Comparison of ENCODE assay signal across 12 cellular contexts in genomic region chr1:35576061-35576765, GRCh38. TPM values are rescaled to one million over a fixed set of nuclear protein-coding genes. Genes with fewer than 3 reads are reported as not detected.
DNase-seq lines count a peak whose midpoint lies in the region; ATAC-seq and TF ChIP-seq lines count a peak whose summit lies in the region.
"Had no signal": no experiment of that assay in that cellular context is flagged by ENCODE, and none has a peak within 500 bp of the region (broad histone marks: within the 10 kb centered on the region; RNA-seq: fewer than 3 reads in every experiment).

No MANE protein-coding gene starts in this region.

- no peak for DNase-seq in activated CD4-positive, alpha-beta T cell treated with anti-CD3 and anti-CD28 coated beads for 36 hours
- DNase-seq in activated CD4-positive, alpha-beta T cell treated with anti-CD3 and anti-CD28 coated beads for 48 hours = no peak
- DNase-seq in OCI-M1 (lab: John Stamatoyannopoulos, UW) = peak; percentile 54
- no peak for DNase-seq in endodermal cell
- DNase-seq in GM19238 (ENCODE audit: insufficient read length, low spot score) = no peak
- DNase-seq: activated CD4-positive, alpha-beta T cell treated with anti-CD3 and anti-CD28 coated beads for 1 hour; MG63; transverse colon had no signal

- TF ChIP-seq CTCF in endodermal cell (conservative IDR thresholded peaks at IDR 0.05) = no peak

- intact Hi-C loops in activated CD4-positive, alpha-beta T cell treated with anti-CD3 and anti-CD28 coated beads for 36 hours (cut with DNase I, micrococcal nuclease) = loop anchor here in 1 of 2 experiments (2.0 to 10.0 kb wide), 2 partner anchors 143 to 879 kb away; partner anchors contain the start of genes C1orf216 and OSCP1

- H3K27me3 ChIP-seq in endodermal cell (ENCODE audit: control insufficient read depth, insufficient read depth, low read length, poor library complexity, severe bottlenecking) = peaks cover 76% of the 10 kb centered on the region
- H3K27me3 ChIP-seq: MG63 had no signal

- H3K4me1 ChIP-seq in endodermal cell (ENCODE audit: control insufficient read depth, insufficient read depth, low read length) = no peaks in the 10 kb centered on the region
- H3K4me1 ChIP-seq: A549 had no signal

- H3K4me3 ChIP-seq in endodermal cell (ENCODE audit: low read length) (no peak overlapping the region), skin epidermis (peak overlapping the region in 4 of 7 experiments; percentile 19 to 43 (median 40))
- H3K4me3 ChIP-seq: A549, MG63 had no signal

- no peaks in the 10 kb centered on the region for H3K36me3 Mint-ChIP-seq in activated CD4-positive, alpha-beta T cell treated with anti-CD3 and anti-CD28 coated beads for 36 hours (ENCODE audit: low read depth)
- H3K36me3 Mint-ChIP-seq in endodermal cell (ENCODE audit: low read depth) = no peaks in the 10 kb centered on the region

- peak overlapping the region; percentile 24 for H3K4me3 Mint-ChIP-seq in activated CD4-positive, alpha-beta T cell treated with anti-CD3 and anti-CD28 coated beads for 36 hours
- H3K4me3 Mint-ChIP-seq in endodermal cell = peak overlapping the region; percentile 58

- H3K36me3 ChIP-seq in endodermal cell (ENCODE audit: control insufficient read depth, insufficient read depth, low read length) = no peaks in the 10 kb centered on the region
- H3K36me3 ChIP-seq: MG63, transverse colon had no signal

- H3K9ac ChIP-seq in endodermal cell (ENCODE audit: extremely low read depth, low read length, poor library complexity, severe bottlenecking) = no peak overlapping the region

- peaks cover 14% of the 10 kb centered on the region for H3K27me3 Mint-ChIP-seq in activated CD4-positive, alpha-beta T cell treated with anti-CD3 and anti-CD28 coated beads for 36 hours
- H3K27me3 Mint-ChIP-seq in endodermal cell (ENCODE audit: insufficient read depth) = peaks cover 84% of the 10 kb centered on the region

- H3K4me1 Mint-ChIP-seq in activated CD4-positive, alpha-beta T cell treated with anti-CD3 and anti-CD28 coated beads for 36 hours = peaks cover 20% of the 10 kb centered on the region
- peaks cover 11% of the 10 kb centered on the region for H3K4me1 Mint-ChIP-seq in endodermal cell

- H3K27ac ChIP-seq in endodermal cell (ENCODE audit: low read depth, low read length) (no peak overlapping the region), skin epidermis (peak overlapping the region in 1 of 21 experiments; percentile 5)
- H3K27ac ChIP-seq: A549, transverse colon had no signal

- peak overlapping the region; percentile 15 for H3K27ac Mint-ChIP-seq in activated CD4-positive, alpha-beta T cell treated with anti-CD3 and anti-CD28 coated beads for 36 hours
- H3K27ac Mint-ChIP-seq in endodermal cell = no peak overlapping the region

- no peaks in the 10 kb centered on the region for H3K9me3 ChIP-seq in endodermal cell (ENCODE audit: control insufficient read depth, low read length)
- H3K9me3 ChIP-seq: A549, MG63, transverse colon had no signal

- WGBS in endodermal cell (ENCODE audit: insufficient coverage in 1 of 2, insufficient read length in 1 of 2), 2 experiments = 67 to 83% methylated on average over 6 to 10 of the region's 10 CpGs

- H3K9me3 Mint-ChIP-seq in activated CD4-positive, alpha-beta T cell treated with anti-CD3 and anti-CD28 coated beads for 36 hours (ENCODE audit: low read depth) = no peaks in the 10 kb centered on the region
- H3K9me3 Mint-ChIP-seq in endodermal cell = no peaks in the 10 kb centered on the region

- POLR2A ChIA-PET in activated CD4-positive, alpha-beta T cell treated with anti-CD3 and anti-CD28 coated beads for 36 hours (lab: Charles Lee) = interaction anchor here (0.6 kb wide), 1 partner anchor 39 kb away, joined by 5 read pairs; no protein-coding TSS in a partner anchor

- ATAC-seq in activated CD4-positive, alpha-beta T cell treated with anti-CD3 and anti-CD28 coated beads for 36 hours = no peak
- no peak for ATAC-seq in HG03571 (IDR thresholded peaks at IDR 0.05; ENCODE audit: unreplicated experiment)
- ATAC-seq in HG02588 (IDR thresholded peaks at IDR 0.05; ENCODE audit: unreplicated experiment) = no peak
- ATAC-seq: A549 had no signal

- CTCF ChIA-PET in activated CD4-positive, alpha-beta T cell treated with anti-CD3 and anti-CD28 coated beads for 36 hours (lab: Charles Lee) = interaction anchor here (0.7 to 1.5 kb wide), 4 partner anchors 11 to 192 kb away, joined by 3 to 5 read pairs (median 4); no protein-coding TSS in a partner anchor

RNA-seq across cellular contexts. Expression of gene TFAP2E, which starts 3.1 kb away (rescaled TPM):
- total RNA-seq in activated CD4-positive, alpha-beta T cell treated with anti-CD3 and anti-CD28 coated beads for 36 hours = under 1 TPM; 0.53 to 0.58 TPM
- total RNA-seq in endodermal cell = under 1 TPM; 0.62 to 0.66 TPM
- polyA plus RNA-seq in endodermal cell (2013, experiment 1 of 2) = 0.53 TPM
- 0.54 TPM for polyA plus RNA-seq in endodermal cell (2013, experiment 2 of 2)

RNA-seq across cellular contexts. Expression of gene NCDN, which starts 18.6 kb away (rescaled TPM):
- 10 to 100 TPM; 21.1 to 23.4 TPM for total RNA-seq in activated CD4-positive, alpha-beta T cell treated with anti-CD3 and anti-CD28 coated beads for 36 hours
- 10 to 100 TPM; 25.3 to 33.4 TPM for total RNA-seq in endodermal cell
- polyA plus RNA-seq in endodermal cell (2013, experiment 1 of 2) = 17.1 TPM
- polyA plus RNA-seq in endodermal cell (2013, experiment 2 of 2) = 15.9 TPM

RNA-seq across cellular contexts. Expression of gene KIAA0319L, which starts 19.0 kb away (rescaled TPM):
- 10 to 100 TPM; 26.5 to 28.1 TPM for total RNA-seq in activated CD4-positive, alpha-beta T cell treated with anti-CD3 and anti-CD28 coated beads for 36 hours
- total RNA-seq in endodermal cell = 10 to 100 TPM; 68.4 to 77.6 TPM
- 60.0 TPM for polyA plus RNA-seq in endodermal cell (2013, experiment 1 of 2)
- 50.1 TPM for polyA plus RNA-seq in endodermal cell (2013, experiment 2 of 2)
